9 cellular contexts compared by ENCODE assay signal in the genomic region with DNA sequence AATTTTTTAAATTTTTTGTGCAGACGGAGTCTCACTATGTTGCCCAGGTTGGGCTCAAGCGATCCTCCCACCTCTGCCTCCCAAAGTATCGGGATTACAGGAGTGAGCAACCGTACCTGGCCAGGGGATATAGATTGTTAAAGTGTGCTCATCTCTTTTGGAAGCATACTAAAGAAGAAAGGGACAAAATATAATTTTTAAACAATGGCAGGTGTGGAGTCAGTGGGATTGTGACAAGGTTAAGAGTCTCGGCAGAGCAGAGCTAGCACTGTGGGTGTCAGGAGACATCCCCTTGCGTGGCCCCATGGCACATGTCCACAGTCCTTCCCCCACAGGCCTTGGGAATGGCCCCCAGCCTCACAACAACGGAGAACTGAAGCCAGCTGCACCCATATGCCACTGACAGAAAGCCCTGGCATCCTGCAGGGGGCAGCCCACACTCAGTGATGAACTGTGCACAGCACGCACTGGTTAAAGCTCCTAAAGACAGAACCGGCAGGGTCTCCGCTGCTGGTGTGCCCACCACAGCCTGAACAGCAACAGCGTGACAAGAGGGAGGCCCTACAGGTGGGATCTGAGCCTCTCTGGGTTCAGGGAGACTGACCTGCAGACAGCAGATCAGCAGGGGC. TPM values are rescaled to one million over a fixed set of nuclear protein-coding genes. Genes with fewer than 3 reads are reported as not detected.
DNase-seq lines count a peak whose midpoint lies in the region; ATAC-seq and TF ChIP-seq lines count a peak whose summit lies in the region.
"Had no signal": no experiment of that assay in that cellular context is flagged by ENCODE, and none has a peak within 500 bp of the region (broad histone marks: within the 10 kb centered on the region; RNA-seq: fewer than 3 reads in every experiment).

No MANE protein-coding gene starts in this region.

- H3K27ac Mint-ChIP-seq in glutamatergic neuron (ENCODE audit: unreplicated experiment), result peak overlapping the region; percentile 83

- H2AFZ ChIP-seq in KMS-11 (ENCODE audit: low read depth), result no peak overlapping the region

- H3K4me3 ChIP-seq in KMS-11 (IDR thresholded peaks at IDR 0.05; ENCODE audit: insufficient read depth, low read depth, low read length) (no peak overlapping the region), prostate gland (no peak overlapping the region)
- H3K4me3 ChIP-seq: thoracic aorta had no signal

- in situ Hi-C loops in Caki2 (cut with HindIII; ENCODE audit: low pct_unique_long_range_greater_than_20kb, low sequenced_read_pairs), result no loop called here

- no peak for TF ChIP-seq POLR2A in prostate gland (IDR thresholded peaks at IDR 0.05)

- TF ChIP-seq CTCF in KMS-11 (conservative IDR thresholded peaks at IDR 0.05; ENCODE audit: low read depth, low read length) (peak; percentile 71), glutamatergic neuron (IDR thresholded peaks at IDR 0.05; ENCODE audit: partially characterized antibody, unreplicated experiment) (peak; percentile 62), prostate gland (IDR thresholded peaks at IDR 0.05) (peak in 1 of 4 experiments; percentile 32)

- no peak overlapping the region for H3K4me2 ChIP-seq in KMS-11

- H3K36me3 Mint-ChIP-seq in glutamatergic neuron (ENCODE audit: unreplicated experiment), result peaks cover 4% of the 10 kb centered on the region

- H3K27me3 ChIP-seq in KMS-11 (ENCODE audit: insufficient read depth, low read depth) (no peaks in the 10 kb centered on the region), prostate gland (replicated peaks; ENCODE audit: insufficient read depth) (no peaks in the 10 kb centered on the region)

- no peaks in the 10 kb centered on the region for H3K9me3 ChIP-seq in prostate gland
- H3K9me3 ChIP-seq: thoracic aorta had no signal

- H3K4me1 Mint-ChIP-seq in glutamatergic neuron (ENCODE audit: low read depth, unreplicated experiment), result peaks cover 8% of the 10 kb centered on the region

- H3K36me3 ChIP-seq in KMS-11 (ENCODE audit: insufficient read depth) (no peaks in the 10 kb centered on the region), prostate gland (peaks cover 9 to 22% of the 10 kb centered on the region in 2 donors)

- no peak overlapping the region for H3K27ac ChIP-seq in KMS-11
- H3K27ac ChIP-seq in prostate gland, result no peak overlapping the region
- H3K27ac ChIP-seq: thoracic aorta had no signal

- no peak for ATAC-seq in GM18498 (IDR thresholded peaks at IDR 0.05; ENCODE audit: unreplicated experiment)

- H3K9me3 Mint-ChIP-seq in glutamatergic neuron (ENCODE audit: unreplicated experiment), result peaks cover 4% of the 10 kb centered on the region

- no peak overlapping the region for H3K4me3 Mint-ChIP-seq in glutamatergic neuron (ENCODE audit: unreplicated experiment)

- H3K27me3 Mint-ChIP-seq in glutamatergic neuron (ENCODE audit: unreplicated experiment), result peaks cover 5% of the 10 kb centered on the region

- intact Hi-C loops in prostate gland (cut with DNase I), result no loop called here

- 75% methylated on average over 11 of the region's 11 CpGs for WGBS in prostate gland

- H3K79me2 ChIP-seq in KMS-11 (ENCODE audit: insufficient read depth, low read depth), result no peaks in the 10 kb centered on the region

- DNase-seq in Caki2 (ENCODE audit: low read depth) (peak; percentile 18), glutamatergic neuron (peak; percentile 79), GM19240 (ENCODE audit: insufficient read length, low spot score) (no peak), prostate gland (ENCODE audit: low spot score) (no peak)
- DNase-seq in activated CD8-positive, alpha-beta memory T cell treated with anti-CD3 and anti-CD28 coated beads, Interleukin-2, amount 50 U/mL, for 48 hours, result peak; percentile 63
- DNase-seq in stimulated activated CD4-positive, alpha-beta T cell treated with anti-CD3 and anti-CD28 coated beads, Interleukin-2, amount 100 ng/mL, for 24 hours, result peak; percentile 29 to 39

- no peaks in the 10 kb centered on the region for H4K20me1 ChIP-seq in KMS-11 (ENCODE audit: insufficient read depth)

- H3K4me1 ChIP-seq in KMS-11 (ENCODE audit: low read depth, poor library complexity, severe bottlenecking), result no peaks in the 10 kb centered on the region
- no peaks in the 10 kb centered on the region for H3K4me1 ChIP-seq in prostate gland (replicated peaks)

- no peak overlapping the region for H3K9ac ChIP-seq in KMS-11

RNA-seq across cellular contexts. Expression of gene SERPIND1, which starts 29.9 kb away (rescaled TPM):
- not detected in 2 replicates for total RNA-seq in Caki2 (2014; rRNA removed; shearing (Covaris generic); ENCODE audit: low replicate concordance)
- total RNA-seq in glutamatergic neuron (ENCODE audit: unreplicated experiment) (not detected), prostate gland (not detected)
- total RNA-seq: thoracic aorta had no signal

RNA-seq across cellular contexts. Expression of gene PI4KA, which starts 54.8 kb away (rescaled TPM):
- total RNA-seq in Caki2 (2014; rRNA removed; shearing (Covaris generic); ENCODE audit: low replicate concordance), result 29.9 and 38.0 TPM in 2 replicates
- total RNA-seq in glutamatergic neuron (ENCODE audit: unreplicated experiment) (165 TPM), prostate gland (100 to 1,000 TPM in 1 of 2 donors, 10 to 100 TPM in 1; 74.2 to 115 TPM)

RNA-seq across cellular contexts. Expression of gene SNAP29, which starts 55.0 kb away (rescaled TPM):
- 6.9 and 9.6 TPM in 2 replicates for total RNA-seq in Caki2 (2014; rRNA removed; shearing (Covaris generic); ENCODE audit: low replicate concordance)
- total RNA-seq in glutamatergic neuron (ENCODE audit: unreplicated experiment), result 22.9 TPM
- total RNA-seq in prostate gland, result 10 to 100 TPM; 19.1 to 24.1 TPM

Comparison
In these comparisons a context has a peak if more than half of its experiments do, and no peak if none do; other contexts are left out.
1. DNase-seq: peak in Caki2 (single experiment), activated CD8-positive, alpha-beta memory T cell treated with anti-CD3 and anti-CD28 coated beads, Interleukin-2, amount 50 U/mL, for 48 hours (single experiment), glutamatergic neuron (single experiment) and stimulated activated CD4-positive, alpha-beta T cell treated with anti-CD3 and anti-CD28 coated beads, Interleukin-2, amount 100 ng/mL, for 24 hours (2 of 2); none in GM19240 (single experiment) and prostate gland (single experiment).